Comparison of ENCODE assay signal across 2 cellular contexts in the genomic region with DNA sequence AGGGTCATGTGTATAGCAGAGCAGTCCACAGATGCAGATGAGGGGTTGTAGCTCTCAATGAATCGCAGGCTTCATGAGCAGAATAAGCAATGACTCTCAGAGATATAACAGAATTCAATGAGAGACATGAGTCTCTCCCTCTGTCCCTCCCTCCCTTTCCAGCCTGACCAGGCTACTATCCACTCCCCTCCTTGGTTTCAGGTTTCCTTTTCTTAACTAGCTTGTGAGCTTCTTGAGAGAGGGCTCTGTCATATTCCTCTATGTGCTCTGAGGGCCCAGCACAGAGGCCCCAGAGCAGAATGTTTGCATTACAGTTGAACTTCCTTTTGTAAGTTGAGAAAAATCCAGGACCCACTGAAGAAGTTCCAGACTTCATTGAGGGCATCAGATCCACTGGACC.
TF ChIP-seq lines count a peak whose summit lies in the region.

No MANE protein-coding gene starts in this region.

TF ChIP-seq in WTC11, 78 proteins besides CTCF, POLR2A, EP300 and RAD21:
- TF ChIP-seq SOX15 (CRISPR knock-in tag; IDR thresholded peaks at IDR 0.05) (no peak), RORB (CRISPR knock-in tag; IDR thresholded peaks at IDR 0.05) (no peak), MXD4 (CRISPR knock-in tag; IDR thresholded peaks at IDR 0.05; ENCODE audit: borderline replicate concordance) (no peak), ZNF232 (CRISPR knock-in tag; IDR thresholded peaks at IDR 0.05) (no peak), SP1 (CRISPR knock-in tag; conservative IDR thresholded peaks at IDR 0.05) (no peak), ZNF423 (CRISPR knock-in tag; IDR thresholded peaks at IDR 0.05) (no peak), ZNF317 (CRISPR knock-in tag; IDR thresholded peaks at IDR 0.05; ENCODE audit: borderline replicate concordance, low read depth) (no peak), ZNF396 (CRISPR knock-in tag; IDR thresholded peaks at IDR 0.05; ENCODE audit: borderline replicate concordance) (no peak), NFE2L1 (CRISPR knock-in tag; IDR thresholded peaks at IDR 0.05) (no peak), ZBTB21 (CRISPR knock-in tag; IDR thresholded peaks at IDR 0.05; ENCODE audit: borderline replicate concordance) (no peak), ZNF263 (CRISPR knock-in tag; IDR thresholded peaks at IDR 0.05; ENCODE audit: low read depth) (no peak), ATF1 (CRISPR knock-in tag; IDR thresholded peaks at IDR 0.05) (no peak), PRRX2 (CRISPR knock-in tag; IDR thresholded peaks at IDR 0.05) (no peak), RELA (CRISPR knock-in tag; IDR thresholded peaks at IDR 0.05; ENCODE audit: borderline replicate concordance) (no peak)
- TF ChIP-seq, protein P1, sequence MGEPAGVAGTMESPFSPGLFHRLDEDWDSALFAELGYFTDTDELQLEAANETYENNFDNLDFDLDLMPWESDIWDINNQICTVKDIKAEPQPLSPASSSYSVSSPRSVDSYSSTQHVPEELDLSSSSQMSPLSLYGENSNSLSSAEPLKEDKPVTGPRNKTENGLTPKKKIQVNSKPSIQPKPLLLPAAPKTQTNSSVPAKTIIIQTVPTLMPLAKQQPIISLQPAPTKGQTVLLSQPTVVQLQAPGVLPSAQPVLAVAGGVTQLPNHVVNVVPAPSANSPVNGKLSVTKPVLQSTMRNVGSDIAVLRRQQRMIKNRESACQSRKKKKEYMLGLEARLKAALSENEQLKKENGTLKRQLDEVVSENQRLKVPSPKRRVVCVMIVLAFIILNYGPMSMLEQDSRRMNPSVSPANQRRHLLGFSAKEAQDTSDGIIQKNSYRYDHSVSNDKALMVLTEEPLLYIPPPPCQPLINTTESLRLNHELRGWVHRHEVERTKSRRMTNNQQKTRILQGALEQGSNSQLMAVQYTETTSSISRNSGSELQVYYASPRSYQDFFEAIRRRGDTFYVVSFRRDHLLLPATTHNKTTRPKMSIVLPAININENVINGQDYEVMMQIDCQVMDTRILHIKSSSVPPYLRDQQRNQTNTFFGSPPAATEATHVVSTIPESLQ (CRISPR knock-in tag; IDR thresholded peaks at IDR 0.05): no peak
- TF ChIP-seq, protein P2, sequence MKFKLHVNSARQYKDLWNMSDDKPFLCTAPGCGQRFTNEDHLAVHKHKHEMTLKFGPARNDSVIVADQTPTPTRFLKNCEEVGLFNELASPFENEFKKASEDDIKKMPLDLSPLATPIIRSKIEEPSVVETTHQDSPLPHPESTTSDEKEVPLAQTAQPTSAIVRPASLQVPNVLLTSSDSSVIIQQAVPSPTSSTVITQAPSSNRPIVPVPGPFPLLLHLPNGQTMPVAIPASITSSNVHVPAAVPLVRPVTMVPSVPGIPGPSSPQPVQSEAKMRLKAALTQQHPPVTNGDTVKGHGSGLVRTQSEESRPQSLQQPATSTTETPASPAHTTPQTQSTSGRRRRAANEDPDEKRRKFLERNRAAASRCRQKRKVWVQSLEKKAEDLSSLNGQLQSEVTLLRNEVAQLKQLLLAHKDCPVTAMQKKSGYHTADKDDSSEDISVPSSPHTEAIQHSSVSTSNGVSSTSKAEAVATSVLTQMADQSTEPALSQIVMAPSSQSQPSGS (CRISPR knock-in tag; IDR thresholded peaks at IDR 0.05; ENCODE audit: borderline replicate concordance, low read depth): no peak
- TF ChIP-seq, protein P3, sequence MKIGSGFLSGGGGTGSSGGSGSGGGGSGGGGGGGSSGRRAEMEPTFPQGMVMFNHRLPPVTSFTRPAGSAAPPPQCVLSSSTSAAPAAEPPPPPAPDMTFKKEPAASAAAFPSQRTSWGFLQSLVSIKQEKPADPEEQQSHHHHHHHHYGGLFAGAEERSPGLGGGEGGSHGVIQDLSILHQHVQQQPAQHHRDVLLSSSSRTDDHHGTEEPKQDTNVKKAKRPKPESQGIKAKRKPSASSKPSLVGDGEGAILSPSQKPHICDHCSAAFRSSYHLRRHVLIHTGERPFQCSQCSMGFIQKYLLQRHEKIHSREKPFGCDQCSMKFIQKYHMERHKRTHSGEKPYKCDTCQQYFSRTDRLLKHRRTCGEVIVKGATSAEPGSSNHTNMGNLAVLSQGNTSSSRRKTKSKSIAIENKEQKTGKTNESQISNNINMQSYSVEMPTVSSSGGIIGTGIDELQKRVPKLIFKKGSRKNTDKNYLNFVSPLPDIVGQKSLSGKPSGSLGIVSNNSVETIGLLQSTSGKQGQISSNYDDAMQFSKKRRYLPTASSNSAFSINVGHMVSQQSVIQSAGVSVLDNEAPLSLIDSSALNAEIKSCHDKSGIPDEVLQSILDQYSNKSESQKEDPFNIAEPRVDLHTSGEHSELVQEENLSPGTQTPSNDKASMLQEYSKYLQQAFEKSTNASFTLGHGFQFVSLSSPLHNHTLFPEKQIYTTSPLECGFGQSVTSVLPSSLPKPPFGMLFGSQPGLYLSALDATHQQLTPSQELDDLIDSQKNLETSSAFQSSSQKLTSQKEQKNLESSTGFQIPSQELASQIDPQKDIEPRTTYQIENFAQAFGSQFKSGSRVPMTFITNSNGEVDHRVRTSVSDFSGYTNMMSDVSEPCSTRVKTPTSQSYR (CRISPR knock-in tag; IDR thresholded peaks at IDR 0.05): no peak
- TF ChIP-seq, protein P4, sequence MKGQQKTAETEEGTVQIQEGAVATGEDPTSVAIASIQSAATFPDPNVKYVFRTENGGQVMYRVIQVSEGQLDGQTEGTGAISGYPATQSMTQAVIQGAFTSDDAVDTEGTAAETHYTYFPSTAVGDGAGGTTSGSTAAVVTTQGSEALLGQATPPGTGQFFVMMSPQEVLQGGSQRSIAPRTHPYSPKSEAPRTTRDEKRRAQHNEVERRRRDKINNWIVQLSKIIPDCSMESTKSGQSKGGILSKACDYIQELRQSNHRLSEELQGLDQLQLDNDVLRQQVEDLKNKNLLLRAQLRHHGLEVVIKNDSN (CRISPR knock-in tag; IDR thresholded peaks at IDR 0.05): no peak

TF ChIP-seq in H1, 55 proteins besides CTCF, POLR2A, EP300 and RAD21:
- TF ChIP-seq, protein P5, sequence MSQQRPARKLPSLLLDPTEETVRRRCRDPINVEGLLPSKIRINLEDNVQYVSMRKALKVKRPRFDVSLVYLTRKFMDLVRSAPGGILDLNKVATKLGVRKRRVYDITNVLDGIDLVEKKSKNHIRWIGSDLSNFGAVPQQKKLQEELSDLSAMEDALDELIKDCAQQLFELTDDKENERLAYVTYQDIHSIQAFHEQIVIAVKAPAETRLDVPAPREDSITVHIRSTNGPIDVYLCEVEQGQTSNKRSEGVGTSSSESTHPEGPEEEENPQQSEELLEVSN (IDR thresholded peaks at IDR 0.05): no peak
- TF ChIP-seq TBP (IDR thresholded peaks at IDR 0.05; ENCODE audit: low read depth, low read length) (no peak), POU5F1 (IDR thresholded peaks at IDR 0.05; ENCODE audit: low read depth, low read length) (no peak), RNF2 (IDR thresholded peaks at IDR 0.05; ENCODE audit: borderline replicate concordance, low read depth, low read length, missing control alignments, poor library complexity, severe bottlenecking) (no peak), KDM1A (IDR thresholded peaks at IDR 0.05; ENCODE audit: borderline replicate concordance, low read length) (no peak), PHF8 (conservative IDR thresholded peaks at IDR 0.05; ENCODE audit: low read depth, low read length) (no peak)
